Comparison of ENCODE assay signal across 1 cellular context in genomic region chr6:134821397-134821796, GRCh38.
TF ChIP-seq lines count a peak whose summit lies in the region.

No MANE protein-coding gene starts in this region.

TF ChIP-seq in HEK293, 187 proteins besides CTCF, POLR2A, EP300 and RAD21 (continued from another document):
- TF ChIP-seq TSHZ1 (tag by site-specific recombination; IDR thresholded peaks at IDR 0.05; ENCODE audit: borderline replicate concordance), result peak; percentile 22; the same call in 1 of the 2 replicates
- TF ChIP-seq, protein P1, sequence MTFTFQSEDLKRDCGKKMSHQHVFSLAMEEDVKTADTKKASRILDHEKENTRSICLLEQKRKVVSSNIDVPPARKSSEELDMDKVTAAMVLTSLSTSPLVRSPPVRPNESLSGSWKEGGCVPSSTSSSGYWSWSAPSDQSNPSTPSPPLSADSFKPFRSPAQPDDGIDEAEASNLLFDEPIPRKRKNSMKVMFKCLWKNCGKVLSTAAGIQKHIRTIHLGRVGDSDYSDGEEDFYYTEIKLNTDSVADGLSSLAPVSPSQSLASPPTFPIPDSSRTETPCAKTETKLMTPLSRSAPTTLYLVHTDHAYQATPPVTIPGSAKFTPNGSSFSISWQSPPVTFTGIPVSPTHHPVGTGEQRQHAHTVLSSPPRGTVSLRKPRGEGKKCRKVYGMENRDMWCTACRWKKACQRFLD (tag by site-specific recombination; IDR thresholded peaks at IDR 0.05), result no peak
- no peak for TF ChIP-seq MYNN (tag by site-specific recombination; IDR thresholded peaks at IDR 0.05; ENCODE audit: borderline replicate concordance)
- TF ChIP-seq ZNF596 (tag by site-specific recombination; IDR thresholded peaks at IDR 0.05), result peak; percentile 37; the same call in 1 of the 2 replicates
- TF ChIP-seq ZSCAN23 (tag by site-specific recombination; IDR thresholded peaks at IDR 0.05), result no peak
- TF ChIP-seq, protein P2, sequence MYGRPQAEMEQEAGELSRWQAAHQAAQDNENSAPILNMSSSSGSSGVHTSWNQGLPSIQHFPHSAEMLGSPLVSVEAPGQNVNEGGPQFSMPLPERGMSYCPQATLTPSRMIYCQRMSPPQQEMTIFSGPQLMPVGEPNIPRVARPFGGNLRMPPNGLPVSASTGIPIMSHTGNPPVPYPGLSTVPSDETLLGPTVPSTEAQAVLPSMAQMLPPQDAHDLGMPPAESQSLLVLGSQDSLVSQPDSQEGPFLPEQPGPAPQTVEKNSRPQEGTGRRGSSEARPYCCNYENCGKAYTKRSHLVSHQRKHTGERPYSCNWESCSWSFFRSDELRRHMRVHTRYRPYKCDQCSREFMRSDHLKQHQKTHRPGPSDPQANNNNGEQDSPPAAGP (tag by site-specific recombination; IDR thresholded peaks at IDR 0.05), result no peak
- TF ChIP-seq ZNF558 (tag by site-specific recombination; IDR thresholded peaks at IDR 0.05), result no peak
- no peak for TF ChIP-seq ZNF692 (tag by site-specific recombination; IDR thresholded peaks at IDR 0.05)
- TF ChIP-seq ZBTB20 (tag by site-specific recombination; IDR thresholded peaks at IDR 0.05), result no peak
- TF ChIP-seq HOXD13 (CRISPR knock-in tag; IDR thresholded peaks at IDR 0.05; ENCODE audit: borderline replicate concordance), result no peak
- TF ChIP-seq ZNF707 (tag by site-specific recombination; IDR thresholded peaks at IDR 0.05), result no peak
- TF ChIP-seq, protein P3, sequence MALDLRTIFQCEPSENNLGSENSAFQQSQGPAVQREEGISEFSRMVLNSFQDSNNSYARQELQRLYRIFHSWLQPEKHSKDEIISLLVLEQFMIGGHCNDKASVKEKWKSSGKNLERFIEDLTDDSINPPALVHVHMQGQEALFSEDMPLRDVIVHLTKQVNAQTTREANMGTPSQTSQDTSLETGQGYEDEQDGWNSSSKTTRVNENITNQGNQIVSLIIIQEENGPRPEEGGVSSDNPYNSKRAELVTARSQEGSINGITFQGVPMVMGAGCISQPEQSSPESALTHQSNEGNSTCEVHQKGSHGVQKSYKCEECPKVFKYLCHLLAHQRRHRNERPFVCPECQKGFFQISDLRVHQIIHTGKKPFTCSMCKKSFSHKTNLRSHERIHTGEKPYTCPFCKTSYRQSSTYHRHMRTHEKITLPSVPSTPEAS (tag by site-specific recombination; IDR thresholded peaks at IDR 0.05), result no peak
- TF ChIP-seq EGR2 (tag by site-specific recombination; IDR thresholded peaks at IDR 0.05; ENCODE audit: low read depth), result no peak
- no peak for TF ChIP-seq ZNF132 (tag by site-specific recombination; IDR thresholded peaks at IDR 0.05; ENCODE audit: borderline replicate concordance)
- TF ChIP-seq ZBTB48 (tag by site-specific recombination; IDR thresholded peaks at IDR 0.05), result no peak
- TF ChIP-seq ZIC2 (tag by site-specific recombination; IDR thresholded peaks at IDR 0.05), result peak; percentile 71
- no peak for TF ChIP-seq SCRT1 (tag by site-specific recombination; IDR thresholded peaks at IDR 0.05; ENCODE audit: borderline replicate concordance)
- no peak for TF ChIP-seq ZNF514 (tag by site-specific recombination; IDR thresholded peaks at IDR 0.05)
- TF ChIP-seq ZNF37A (tag by site-specific recombination; IDR thresholded peaks at IDR 0.05), result no peak
- no peak for TF ChIP-seq ZNF202 (tag by site-specific recombination; IDR thresholded peaks at IDR 0.05; ENCODE audit: borderline replicate concordance)
- TF ChIP-seq, protein P4, sequence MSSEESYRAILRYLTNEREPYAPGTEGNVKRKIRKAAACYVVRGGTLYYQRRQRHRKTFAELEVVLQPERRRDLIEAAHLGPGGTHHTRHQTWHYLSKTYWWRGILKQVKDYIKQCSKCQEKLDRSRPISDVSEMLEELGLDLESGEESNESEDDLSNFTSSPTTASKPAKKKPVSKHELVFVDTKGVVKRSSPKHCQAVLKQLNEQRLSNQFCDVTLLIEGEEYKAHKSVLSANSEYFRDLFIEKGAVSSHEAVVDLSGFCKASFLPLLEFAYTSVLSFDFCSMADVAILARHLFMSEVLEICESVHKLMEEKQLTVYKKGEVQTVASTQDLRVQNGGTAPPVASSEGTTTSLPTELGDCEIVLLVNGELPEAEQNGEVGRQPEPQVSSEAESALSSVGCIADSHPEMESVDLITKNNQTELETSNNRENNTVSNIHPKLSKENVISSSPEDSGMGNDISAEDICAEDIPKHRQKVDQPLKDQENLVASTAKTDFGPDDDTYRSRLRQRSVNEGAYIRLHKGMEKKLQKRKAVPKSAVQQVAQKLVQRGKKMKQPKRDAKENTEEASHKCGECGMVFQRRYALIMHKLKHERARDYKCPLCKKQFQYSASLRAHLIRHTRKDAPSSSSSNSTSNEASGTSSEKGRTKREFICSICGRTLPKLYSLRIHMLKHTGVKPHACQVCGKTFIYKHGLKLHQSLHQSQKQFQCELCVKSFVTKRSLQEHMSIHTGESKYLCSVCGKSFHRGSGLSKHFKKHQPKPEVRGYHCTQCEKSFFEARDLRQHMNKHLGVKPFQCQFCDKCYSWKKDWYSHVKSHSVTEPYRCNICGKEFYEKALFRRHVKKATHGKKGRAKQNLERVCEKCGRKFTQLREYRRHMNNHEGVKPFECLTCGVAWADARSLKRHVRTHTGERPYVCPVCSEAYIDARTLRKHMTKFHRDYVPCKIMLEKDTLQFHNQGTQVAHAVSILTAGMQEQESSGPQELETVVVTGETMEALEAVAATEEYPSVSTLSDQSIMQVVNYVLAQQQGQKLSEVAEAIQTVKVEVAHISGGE (tag by site-specific recombination; conservative IDR thresholded peaks at IDR 0.05; ENCODE audit: low read depth), result no peak
- TF ChIP-seq, protein P5, sequence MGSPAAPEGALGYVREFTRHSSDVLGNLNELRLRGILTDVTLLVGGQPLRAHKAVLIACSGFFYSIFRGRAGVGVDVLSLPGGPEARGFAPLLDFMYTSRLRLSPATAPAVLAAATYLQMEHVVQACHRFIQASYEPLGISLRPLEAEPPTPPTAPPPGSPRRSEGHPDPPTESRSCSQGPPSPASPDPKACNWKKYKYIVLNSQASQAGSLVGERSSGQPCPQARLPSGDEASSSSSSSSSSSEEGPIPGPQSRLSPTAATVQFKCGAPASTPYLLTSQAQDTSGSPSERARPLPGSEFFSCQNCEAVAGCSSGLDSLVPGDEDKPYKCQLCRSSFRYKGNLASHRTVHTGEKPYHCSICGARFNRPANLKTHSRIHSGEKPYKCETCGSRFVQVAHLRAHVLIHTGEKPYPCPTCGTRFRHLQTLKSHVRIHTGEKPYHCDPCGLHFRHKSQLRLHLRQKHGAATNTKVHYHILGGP (tag by site-specific recombination; IDR thresholded peaks at IDR 0.05), result no peak
